In genomic region chr10:98416989-98417388, GRCh38 we compare ENCODE assay signal across 15 cellular contexts.
"Had no signal": no experiment of that assay in that cellular context is flagged by ENCODE, and none has a peak within 500 bp of the region (broad histone marks: within the 10 kb centered on the region; RNA-seq: fewer than 3 reads in every experiment).

No MANE protein-coding gene starts in this region.

- H3K27ac Mint-ChIP-seq: activated CD4-positive, alpha-beta T cell treated with anti-CD3 and anti-CD28 coated beads, Interleukin-2, amount 10 ng/mL, durations not matched to agents 24 days and 14 days; activated naive CD8-positive, alpha-beta T cell treated with anti-CD3 and anti-CD28 coated beads for 36 hours; endodermal cell had no signal

- H3K4me3 ChIP-seq: body of pancreas, dorsolateral prefrontal cortex, SK-N-MC, thyroid gland had no signal

- DNase-seq: activated CD4-positive, alpha-beta T cell treated with anti-CD3 and anti-CD28 coated beads, Interleukin-2, amount 10 ng/mL, durations not matched to agents 24 days and 14 days; activated CD8-positive, alpha-beta memory T cell treated with anti-CD3 and anti-CD28 coated beads for 24 hours; activated CD8-positive, alpha-beta memory T cell treated with anti-CD3 and anti-CD28 coated beads, Interleukin-2, amount 50 U/mL, for 48 hours; activated gamma-delta T cell; activated naive CD8-positive, alpha-beta T cell treated with anti-CD3 and anti-CD28 coated beads for 36 hours; body of pancreas; kidney glomerular epithelial cell; left ventricle myocardium superior; stimulated activated naive CD4-positive, alpha-beta T cell treated with Interleukin-2 at 50 U/mL for 16 hours; T1000; thyroid gland had no signal

- H3K27me3 ChIP-seq: body of pancreas, dorsolateral prefrontal cortex, thyroid gland had no signal

- H3K9me3 ChIP-seq: body of pancreas, thyroid gland had no signal

- ATAC-seq: body of pancreas, left ventricle myocardium superior had no signal

- H3K27me3 Mint-ChIP-seq: activated CD4-positive, alpha-beta T cell treated with anti-CD3 and anti-CD28 coated beads, Interleukin-2, amount 10 ng/mL, durations not matched to agents 24 days and 14 days; activated naive CD8-positive, alpha-beta T cell treated with anti-CD3 and anti-CD28 coated beads for 36 hours had no signal

- H3K4me3 Mint-ChIP-seq: activated CD4-positive, alpha-beta T cell treated with anti-CD3 and anti-CD28 coated beads, Interleukin-2, amount 10 ng/mL, durations not matched to agents 24 days and 14 days; activated naive CD8-positive, alpha-beta T cell treated with anti-CD3 and anti-CD28 coated beads for 36 hours; endodermal cell; nephron had no signal

- H3K27ac ChIP-seq: body of pancreas, SK-N-MC, thyroid gland had no signal

- H3K9me3 Mint-ChIP-seq: activated CD4-positive, alpha-beta T cell treated with anti-CD3 and anti-CD28 coated beads, Interleukin-2, amount 10 ng/mL, durations not matched to agents 24 days and 14 days; activated naive CD8-positive, alpha-beta T cell treated with anti-CD3 and anti-CD28 coated beads for 36 hours; endodermal cell; nephron had no signal
